In the genomic region with DNA sequence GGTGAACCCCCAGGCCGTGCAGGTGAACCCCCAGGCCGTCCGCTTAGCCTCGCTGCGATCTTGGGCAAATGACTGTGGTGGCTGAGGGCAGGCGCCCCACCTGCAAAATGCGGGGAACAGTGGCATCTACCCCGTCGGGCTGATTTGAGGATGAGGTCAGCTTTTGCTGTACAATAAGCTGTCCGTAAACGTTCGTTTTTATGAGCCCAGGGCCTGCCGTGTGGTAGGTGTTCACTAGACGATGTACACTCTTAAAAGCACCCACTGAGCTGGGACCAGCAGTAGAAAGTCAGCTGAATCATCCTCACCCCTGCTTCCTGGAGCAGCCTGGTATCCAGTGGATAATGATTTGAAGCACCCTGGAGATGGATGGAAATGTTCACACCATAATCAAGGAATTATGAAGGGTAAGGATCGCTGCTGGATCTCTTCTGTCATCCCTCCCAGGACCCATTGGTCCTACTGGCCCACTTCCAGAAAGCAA, we compare ENCODE assay signal across 17 cellular contexts. TPM values are rescaled to one million over a fixed set of nuclear protein-coding genes. Genes with fewer than 3 reads are reported as not detected.
DNase-seq lines count a peak whose midpoint lies in the region; ATAC-seq and TF ChIP-seq lines count a peak whose summit lies in the region.
"Had no signal": no experiment of that assay in that cellular context is flagged by ENCODE, and none has a peak within 500 bp of the region (broad histone marks: within the 10 kb centered on the region; RNA-seq: fewer than 3 reads in every experiment).

No MANE protein-coding gene starts in this region.

- no peaks in the 10 kb centered on the region for H3K36me3 ChIP-seq in GM23338 (ENCODE audit: insufficient read depth)
- H3K36me3 ChIP-seq: Peyer's patch, upper lobe of left lung had no signal

- peaks cover 7% of the 10 kb centered on the region; the same call in 1 of the 2 replicates for H3K9me2 ChIP-seq in GM23338 (ENCODE audit: insufficient read depth)

- peaks cover 4% of the 10 kb centered on the region; the same call in 2 of the 3 replicates for H3K36me3 Mint-ChIP-seq in GM23338 (ENCODE audit: low read depth)
- H3K36me3 Mint-ChIP-seq in activated naive CD8-positive, alpha-beta T cell treated with anti-CD3 and anti-CD28 coated beads, Interleukin-2, amount 50 U/mL, for 24 hours (ENCODE audit: low read depth): no peaks in the 10 kb centered on the region
- H3K36me3 Mint-ChIP-seq in natural killer cell: no peaks in the 10 kb centered on the region

- H3K4me1 Mint-ChIP-seq in GM23338: peaks cover 19% of the 10 kb centered on the region
- peaks cover 2% of the 10 kb centered on the region for H3K4me1 Mint-ChIP-seq in activated naive CD8-positive, alpha-beta T cell treated with anti-CD3 and anti-CD28 coated beads, Interleukin-2, amount 50 U/mL, for 24 hours
- peaks cover 0 to 4% of the 10 kb centered on the region in 2 donors for H3K4me1 Mint-ChIP-seq in natural killer cell

- H3F3A ChIP-seq in GM23338 (replicated peaks; ENCODE audit: low read depth): no peaks in the 10 kb centered on the region

- H3K27me3 Mint-ChIP-seq in GM23338 (ENCODE audit: insufficient read depth, low read depth, poor library complexity) (peaks cover 34% of the 10 kb centered on the region), natural killer cell (ENCODE audit: low read depth in 2 of 2) (peaks cover 35 to 70% of the 10 kb centered on the region in 2 donors)
- peaks cover 62% of the 10 kb centered on the region for H3K27me3 Mint-ChIP-seq in activated naive CD8-positive, alpha-beta T cell treated with anti-CD3 and anti-CD28 coated beads, Interleukin-2, amount 50 U/mL, for 24 hours

- H3K9me3 Mint-ChIP-seq in GM23338 (peaks cover 26% of the 10 kb centered on the region; the same call in 2 of the 3 replicates), natural killer cell (no peaks in the 10 kb centered on the region)
- H3K9me3 Mint-ChIP-seq in activated naive CD8-positive, alpha-beta T cell treated with anti-CD3 and anti-CD28 coated beads, Interleukin-2, amount 50 U/mL, for 24 hours: no peaks in the 10 kb centered on the region
- H3K9me3 Mint-ChIP-seq: CD4-positive, alpha-beta T cell had no signal

- ATAC-seq in GM23338: no peak
- ATAC-seq in activated naive CD8-positive, alpha-beta T cell treated with anti-CD3 and anti-CD28 coated beads, Interleukin-2, amount 50 U/mL, for 24 hours: no peak
- ATAC-seq in natural killer cell: no peak
- no peak for ATAC-seq in HG02970 (IDR thresholded peaks at IDR 0.05; ENCODE audit: low FRiP score, unreplicated experiment)
- no peak for ATAC-seq in HG03108 (IDR thresholded peaks at IDR 0.05; ENCODE audit: unreplicated experiment)
- ATAC-seq in GM18502 (IDR thresholded peaks at IDR 0.05; ENCODE audit: poor library complexity, unreplicated experiment): no peak

- peaks cover 38% of the 10 kb centered on the region for H3K27me3 ChIP-seq in GM23338 (ENCODE audit: insufficient read depth)

- H3K4me2 ChIP-seq in GM23338: peak overlapping the region; percentile 75; the same call in 1 of the 2 replicates

- H3K79me2 ChIP-seq in GM23338 (replicated peaks; ENCODE audit: insufficient read depth): no peaks in the 10 kb centered on the region

- H4K20me1 ChIP-seq in GM23338 (replicated peaks; ENCODE audit: insufficient read depth): no peaks in the 10 kb centered on the region; the same call in none of the 2 replicates

- intact Hi-C loops in natural killer cell (cut with micrococcal nuclease): no loop called here

- TF ChIP-seq CTCF in GM23338 (conservative IDR thresholded peaks at IDR 0.05; ENCODE audit: low read depth in 2 of 2) (no peak), natural killer cell (IDR thresholded peaks at IDR 0.05) (no peak)

- DNase-seq in DMS53 (lab: John Stamatoyannopoulos, UW): peak; percentile 11
- DNase-seq in DMS53 treated with DMSO at 0.1 percent for 48 hours (lab: John Stamatoyannopoulos, UW; ENCODE audit: unreplicated experiment): no peak
- no peak for DNase-seq in GM23338 (ENCODE audit: low spot score)
- DNase-seq in activated naive CD8-positive, alpha-beta T cell treated with anti-CD3 and anti-CD28 coated beads, Interleukin-2, amount 50 U/mL, for 24 hours: no peak
- no peak for DNase-seq in natural killer cell
- DNase-seq: activated T-cell treated with anti-CD3 and anti-CD28 coated beads for 4 hours; CD4-positive, alpha-beta T cell; mesenchymal stem cell; NCI-H2107; NCI-H69; Peyer's patch; stimulated activated CD4-positive, alpha-beta T cell treated with anti-CD3 and anti-CD28 coated beads, Interleukin-4, amount 100 ng/mL, for 4 hours had no signal

- H3K27ac ChIP-seq in GM23338 (ENCODE audit: low read depth): no peak overlapping the region
- H3K27ac ChIP-seq: Peyer's patch, upper lobe of left lung had no signal

- H3K4me3 ChIP-seq in GM23338: no peak overlapping the region; the same call in 1 of the 2 replicates

- peak overlapping the region; percentile 58 for H3K4me3 Mint-ChIP-seq in GM23338
- H3K4me3 Mint-ChIP-seq in activated naive CD8-positive, alpha-beta T cell treated with anti-CD3 and anti-CD28 coated beads, Interleukin-2, amount 50 U/mL, for 24 hours: peak overlapping the region; percentile 11
- peak overlapping the region; percentile 67 for H3K4me3 Mint-ChIP-seq in natural killer cell
- H3K4me3 Mint-ChIP-seq: CD4-positive, alpha-beta T cell had no signal

- H3K4me1 ChIP-seq in GM23338 (ENCODE audit: insufficient read depth): peaks cover 10% of the 10 kb centered on the region; the same call in 1 of the 2 replicates

- no peak overlapping the region for H2AFZ ChIP-seq in GM23338

- H3K27ac Mint-ChIP-seq in GM23338 (no peak overlapping the region), natural killer cell (no peak overlapping the region)
- H3K27ac Mint-ChIP-seq in activated naive CD8-positive, alpha-beta T cell treated with anti-CD3 and anti-CD28 coated beads, Interleukin-2, amount 50 U/mL, for 24 hours: no peak overlapping the region
- H3K27ac Mint-ChIP-seq: CD4-positive, alpha-beta T cell; IgD-negative memory B cell had no signal

TF ChIP-seq in GM23338, 12 proteins besides CTCF, POLR2A, EP300 and RAD21 (continues in another document):
- TF ChIP-seq ZNF331 (CRISPR knock-in tag; IDR thresholded peaks at IDR 0.05; ENCODE audit: low read depth) (no peak), CREB1 (CRISPR knock-in tag; IDR thresholded peaks at IDR 0.05; ENCODE audit: low read depth) (no peak), POLR2AphosphoS5 (IDR thresholded peaks at IDR 0.05; ENCODE audit: low read depth) (no peak), EZH2 (IDR thresholded peaks at IDR 0.05; ENCODE audit: low read depth, unreplicated experiment) (no peak), NANOG (IDR thresholded peaks at IDR 0.05; ENCODE audit: borderline replicate concordance) (no peak)

RNA-seq across cellular contexts. Expression of gene PCSK6, which starts 0.9 kb away (rescaled TPM):
- 6.7 and 7.8 TPM in 2 replicates for total RNA-seq in GM23338 (2014; rRNA removed; shearing (Covaris generic))
- polyA plus RNA-seq in GM23338 (2016; fragmentation: Nextera tagmentation; extraction: Ambion mirVana): 1.7 and 2.4 TPM in 2 replicates
- total RNA-seq in natural killer cell: 1 to 10 TPM; 1.5 to 2.4 (median 2.4) TPM

Comparison
In these comparisons a context has a peak if more than half of its experiments do, and no peak if none do; other contexts are left out.
1. H3K4me3 Mint-ChIP-seq: peak in every context shown above with its lines; median percentile 67 in natural killer cell; 58 in GM23338; 11 in activated naive CD8-positive, alpha-beta T cell treated with anti-CD3 and anti-CD28 coated beads, Interleukin-2, amount 50 U/mL, for 24 hours.